14 cellular contexts compared by ENCODE assay signal in the genomic region with DNA sequence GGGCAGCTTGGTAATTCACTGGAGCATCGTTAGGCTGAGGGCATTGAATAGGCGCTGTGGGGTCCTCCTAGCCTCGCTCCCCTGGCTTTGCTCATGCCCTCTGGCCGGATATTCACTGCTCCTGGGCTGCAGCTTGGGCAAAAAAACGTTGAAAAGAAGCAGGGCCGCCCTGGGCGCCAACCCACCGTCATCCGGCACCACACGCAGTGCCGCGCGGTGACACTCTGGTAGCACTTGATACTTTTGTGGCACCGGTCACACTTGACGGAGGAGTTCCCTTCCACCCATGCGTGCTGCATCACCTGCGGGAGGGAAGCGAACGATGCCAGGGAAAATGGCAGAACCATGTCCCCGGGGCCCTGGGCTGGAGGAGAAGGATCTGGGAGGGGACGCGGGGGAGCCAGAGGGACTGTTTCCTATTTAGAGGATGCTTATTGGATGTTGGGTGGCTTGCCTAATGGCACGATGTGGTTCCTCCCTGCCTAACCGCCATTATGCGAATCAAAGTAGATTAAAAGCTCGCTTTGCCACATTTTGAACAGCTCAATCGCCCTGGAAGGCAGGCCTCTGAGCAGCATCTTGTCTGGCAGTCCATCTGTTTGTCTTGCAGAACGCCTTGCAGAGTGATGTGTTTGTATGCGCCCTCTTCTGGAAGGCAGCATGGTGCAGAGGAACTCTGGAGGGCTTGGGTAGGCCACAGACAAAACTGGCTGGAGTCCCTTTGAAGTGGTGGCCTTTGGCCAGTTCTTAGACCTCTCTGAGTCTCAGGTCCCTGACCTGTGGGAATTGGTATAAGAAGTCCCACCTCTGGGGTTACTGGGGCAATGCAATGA.
DNase-seq lines count a peak whose midpoint lies in the region; ATAC-seq and TF ChIP-seq lines count a peak whose summit lies in the region.
"Had no signal": no experiment of that assay in that cellular context is flagged by ENCODE, and none has a peak within 500 bp of the region (broad histone marks: within the 10 kb centered on the region; RNA-seq: fewer than 3 reads in every experiment).

No MANE protein-coding gene starts in this region.

- H3K4me3 ChIP-seq in cardiac muscle cell: no peak overlapping the region
- H3K4me3 ChIP-seq in esophagus muscularis mucosa: no peak overlapping the region
- no peak overlapping the region for H3K4me3 ChIP-seq in thyroid gland (replicated peaks in 1 of 3)
- H3K4me3 ChIP-seq: lower lobe of right lung, sigmoid colon had no signal

- H3K27ac ChIP-seq in cardiac muscle cell (no peak overlapping the region), esophagus muscularis mucosa (replicated peaks in 1 of 4) (peak overlapping the region; percentile 43 to 88 (median 75)), thyroid gland (no peak overlapping the region)
- H3K27ac ChIP-seq: lower lobe of right lung had no signal

- TF ChIP-seq CTCF in cardiac muscle cell (IDR thresholded peaks at IDR 0.05; ENCODE audit: low read depth, low read length) (peak; percentile 37), esophagus muscularis mucosa (IDR thresholded peaks at IDR 0.05) (no peak), thyroid gland (IDR thresholded peaks at IDR 0.05) (peak in 1 of 6 experiments; percentile 15)

- intact Hi-C loops in left cardiac atrium (cut with DNase I) (loop anchor here in 1 of 2 donors (5.0 kb wide), 1 partner anchor 223 kb away; no protein-coding TSS in a partner anchor), esophagus muscularis mucosa (cut with DNase I) (no loop called here), thyroid gland (cut with DNase I) (no loop called here)

- WGBS in esophagus muscularis mucosa: 91% methylated on average over 23 of the region's 29 CpGs
- 85 to 87% methylated on average over 27 to 29 of the region's 29 CpGs for WGBS in thyroid gland, 2 donors

- H3K4me1 ChIP-seq in cardiac muscle cell (ENCODE audit: low read depth) (no peaks in the 10 kb centered on the region), esophagus muscularis mucosa (peaks cover 4 to 51% (median 33%) of the 10 kb centered on the region in 4 donors), thyroid gland (no peaks in the 10 kb centered on the region)
- H3K4me1 ChIP-seq: lower lobe of right lung had no signal

- H3K9me3 ChIP-seq in cardiac muscle cell (ENCODE audit: low read depth): no peaks in the 10 kb centered on the region
- H3K9me3 ChIP-seq in esophagus muscularis mucosa: no peaks in the 10 kb centered on the region
- no peaks in the 10 kb centered on the region for H3K9me3 ChIP-seq in thyroid gland
- H3K9me3 ChIP-seq: lower lobe of right lung, sigmoid colon had no signal

- H3K27me3 ChIP-seq in cardiac muscle cell (no peaks in the 10 kb centered on the region), esophagus muscularis mucosa (no peaks in the 10 kb centered on the region), thyroid gland (no peaks in the 10 kb centered on the region)
- H3K27me3 ChIP-seq: sigmoid colon had no signal

- DNase-seq in cardiac muscle cell (ENCODE audit: low read depth in 1 of 2, low spot score in 1 of 2) (peak in 1 of 2 donors; percentile 38), left cardiac atrium (no peak), OCI-M1 (lab: John Stamatoyannopoulos, UW) (peak; percentile 17), esophagus muscularis mucosa (ENCODE audit: extremely low spot score) (no peak), thyroid gland (peak; percentile 13 to 14), C1 segment of cervical spinal cord (lab: John Stamatoyannopoulos, UW) (no peak), NCI-H526 treated with DMSO at 0.1 percent for 48 hours (lab: John Stamatoyannopoulos, UW) (no peak)
- DNase-seq: CD4-positive, CD25-positive, alpha-beta regulatory T cell; effector CD8-positive, alpha-beta T cell; lower lobe of right lung; NCI-H1092; sigmoid colon; T-cell had no signal

- H3K36me3 ChIP-seq in cardiac muscle cell (no peaks in the 10 kb centered on the region), esophagus muscularis mucosa (peaks cover 0 to 38% (median 22%) of the 10 kb centered on the region in 4 donors), thyroid gland (no peaks in the 10 kb centered on the region)
- H3K36me3 ChIP-seq: sigmoid colon had no signal

- TF ChIP-seq EP300 in esophagus muscularis mucosa (IDR thresholded peaks at IDR 0.05): no peak

- ATAC-seq in left cardiac atrium (no peak), GM19328 (IDR thresholded peaks at IDR 0.05; ENCODE audit: unreplicated experiment) (no peak)
- ATAC-seq: lower lobe of right lung, T-cell had no signal

- TF ChIP-seq POLR2A in esophagus muscularis mucosa (IDR thresholded peaks at IDR 0.05; ENCODE audit: low read depth) (no peak), thyroid gland (IDR thresholded peaks at IDR 0.05) (no peak)

Comparison
In these comparisons a context has a peak if more than half of its experiments do, and no peak if none do; other contexts are left out.
1. DNase-seq: peak in OCI-M1 (single experiment) and thyroid gland (2 of 2); none in left cardiac atrium (single experiment), esophagus muscularis mucosa (single experiment), C1 segment of cervical spinal cord (0 of 14) and NCI-H526 treated with DMSO at 0.1 percent for 48 hours (single experiment).
2. H3K27ac ChIP-seq: peak in esophagus muscularis mucosa (4 of 4); none in cardiac muscle cell (single experiment) and thyroid gland (0 of 3).